23 cellular contexts compared by ENCODE assay signal in the genomic region with DNA sequence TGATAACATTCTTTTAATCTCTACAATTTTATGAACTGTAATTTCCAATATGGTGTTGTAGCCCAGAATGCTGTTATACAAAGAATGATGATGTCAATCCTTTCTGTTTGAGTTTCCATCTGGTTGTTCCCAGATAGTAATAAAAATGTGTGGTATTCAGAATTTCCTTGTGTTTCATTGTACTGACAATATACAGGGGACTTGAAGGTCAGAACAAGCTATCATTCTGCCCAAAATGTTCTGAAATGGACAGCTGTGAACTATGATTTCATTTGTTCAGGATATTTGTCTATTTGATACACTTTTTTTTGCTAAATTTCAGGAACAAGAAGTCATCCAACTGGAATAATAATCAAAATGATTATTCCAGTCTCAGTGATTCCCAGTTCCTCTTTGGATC.
"Had no signal": no experiment of that assay in that cellular context is flagged by ENCODE, and none has a peak within 500 bp of the region (broad histone marks: within the 10 kb centered on the region; RNA-seq: fewer than 3 reads in every experiment).

No MANE protein-coding gene starts in this region.

- H3K36me3 ChIP-seq: MG63, SJSA1 had no signal

- FAIRE-seq: HepG2 had no signal

- H3K4me1 ChIP-seq: SJSA1 had no signal

- H3K27me3 ChIP-seq: MG63, SJSA1 had no signal

- H3K27ac ChIP-seq: SJSA1, SK-N-MC had no signal

- DNase-seq: IMR-90; Karpas-422; KG1; MG63; NCI-H1092; NCI-H1105 treated with DMSO at 0.1 percent for 48 hours; NCI-H1417 treated with DMSO at 0.1 percent for 48 hours; NCI-H146; NCI-H1694 treated with DMSO at 0.1 percent for 48 hours; NCI-H1930; NCI-H2081; NCI-H2107; NCI-H2227 treated with DMSO at 0.1 percent for 48 hours; NCI-H510A; NCI-H524 treated with DMSO at 0.1 percent for 48 hours; NCI-H69; NCI-H774; NK-92 treated with Interleukin-12 subunit alpha and Interleukin-12 subunit beta, amount 100 ng/mL, for 24 hours; PC-3; SHP77 treated with DMSO at 0.1 percent for 48 hours had no signal

- H3K9me3 ChIP-seq: MG63 had no signal

- H3K4me3 ChIP-seq: MG63, SJSA1, SK-N-MC had no signal
